20 cellular contexts compared by ENCODE assay signal in genomic region chr17:32819787-32820186, GRCh38.
"Had no signal": no experiment of that assay in that cellular context is flagged by ENCODE, and none has a peak within 500 bp of the region (broad histone marks: within the 10 kb centered on the region; RNA-seq: fewer than 3 reads in every experiment).

No MANE protein-coding gene starts in this region.

- H3K36me3 ChIP-seq: esophagus squamous epithelium, gastroesophageal sphincter, lower lobe of right lung, neural progenitor cell, ovary, right atrium auricular region, suprapubic skin, tibial nerve had no signal

- ATAC-seq: effector memory CD8-positive, alpha-beta T cell; left lobe of liver; natural killer cell treated with Interleukin-12 subunit alpha and Interleukin-12 subunit beta and Interleukin-15 and Interleukin-18, amount 100 ng/mL, for 72 hours had no signal

- DNase-seq: effector memory CD8-positive, alpha-beta T cell; esophagus squamous epithelium; foreskin fibroblast; glutamatergic neuron; islet precursor cell; lower lobe of right lung; midbrain; nucleus accumbens; ovary; small intestine; stimulated activated CD4-positive, alpha-beta T cell treated with anti-CD3 and anti-CD28 coated beads, Interleukin-12 subunit alpha, Interleukin-12 subunit beta, amount 100 ng/mL, for 4 hours; stimulated activated naive CD4-positive, alpha-beta T cell treated with Interleukin-2 at 50 U/mL for 16 hours had no signal

- H3K4me2 ChIP-seq: neural progenitor cell had no signal

- H3K27me3 ChIP-seq: esophagus squamous epithelium, gastroesophageal sphincter, neural progenitor cell, ovary, right atrium auricular region, suprapubic skin, tibial nerve had no signal

- H3K27ac ChIP-seq: epithelial cell of prostate, gastroesophageal sphincter, lower lobe of right lung, neural progenitor cell had no signal

- H3K9ac ChIP-seq: neural progenitor cell had no signal

- H2AFZ ChIP-seq: neural progenitor cell had no signal

- H3K4me1 ChIP-seq: neural progenitor cell had no signal

- H3K9me3 ChIP-seq: esophagus squamous epithelium, gastroesophageal sphincter, lower lobe of right lung, ovary, right atrium auricular region, suprapubic skin, tibial nerve had no signal

- H3K4me3 ChIP-seq: esophagus squamous epithelium, gastroesophageal sphincter, lower lobe of right lung, neural progenitor cell, ovary, right atrium auricular region, suprapubic skin, tibial nerve had no signal
